ENCODE assay signal across 8 cellular contexts in the genomic region with DNA sequence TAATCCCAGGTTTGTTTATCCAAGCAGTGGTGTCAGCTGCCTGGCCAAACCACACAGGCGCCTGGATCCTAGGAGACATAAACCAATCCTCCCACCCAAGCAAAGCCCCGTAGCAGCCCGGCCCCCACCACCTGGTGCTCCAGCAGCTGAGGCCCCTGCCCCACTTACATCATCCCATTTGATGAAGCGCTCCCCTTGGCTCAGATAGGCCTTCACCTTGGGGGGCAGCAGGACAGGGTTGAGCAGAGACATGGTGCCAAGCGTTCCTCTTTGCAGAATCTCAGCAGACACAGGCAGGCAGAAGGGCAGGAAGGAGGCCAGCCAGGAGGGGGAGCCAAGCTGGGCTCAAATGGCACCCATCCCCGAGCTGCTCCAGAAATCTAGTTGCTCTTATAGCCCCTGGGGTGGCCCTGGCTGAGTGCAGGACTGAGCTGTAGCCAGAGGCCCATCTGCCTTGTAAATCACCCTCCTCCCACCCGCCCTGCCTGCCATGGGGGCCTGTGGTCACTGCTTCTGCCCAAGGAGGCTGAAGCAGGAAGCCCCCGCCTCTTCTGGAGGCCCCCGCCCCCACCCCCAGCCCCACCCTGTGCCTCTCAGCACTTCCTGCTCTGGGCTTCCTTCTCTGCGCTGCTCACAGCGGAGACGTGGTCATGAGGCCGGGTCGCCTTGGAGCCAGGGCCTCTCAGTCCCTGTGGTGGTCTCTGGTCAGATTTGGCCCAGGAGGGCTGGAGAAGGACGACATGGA. TPM values are rescaled to one million over a fixed set of nuclear protein-coding genes. Genes with fewer than 3 reads are reported as not detected.
A peak's percentile ranks its signal among the peaks of the same experiment; 100 is the strongest.
DNase-seq lines count a peak whose midpoint lies in the region; ATAC-seq, FAIRE-seq and TF ChIP-seq lines count a peak whose summit lies in the region.

A gene with protein sequence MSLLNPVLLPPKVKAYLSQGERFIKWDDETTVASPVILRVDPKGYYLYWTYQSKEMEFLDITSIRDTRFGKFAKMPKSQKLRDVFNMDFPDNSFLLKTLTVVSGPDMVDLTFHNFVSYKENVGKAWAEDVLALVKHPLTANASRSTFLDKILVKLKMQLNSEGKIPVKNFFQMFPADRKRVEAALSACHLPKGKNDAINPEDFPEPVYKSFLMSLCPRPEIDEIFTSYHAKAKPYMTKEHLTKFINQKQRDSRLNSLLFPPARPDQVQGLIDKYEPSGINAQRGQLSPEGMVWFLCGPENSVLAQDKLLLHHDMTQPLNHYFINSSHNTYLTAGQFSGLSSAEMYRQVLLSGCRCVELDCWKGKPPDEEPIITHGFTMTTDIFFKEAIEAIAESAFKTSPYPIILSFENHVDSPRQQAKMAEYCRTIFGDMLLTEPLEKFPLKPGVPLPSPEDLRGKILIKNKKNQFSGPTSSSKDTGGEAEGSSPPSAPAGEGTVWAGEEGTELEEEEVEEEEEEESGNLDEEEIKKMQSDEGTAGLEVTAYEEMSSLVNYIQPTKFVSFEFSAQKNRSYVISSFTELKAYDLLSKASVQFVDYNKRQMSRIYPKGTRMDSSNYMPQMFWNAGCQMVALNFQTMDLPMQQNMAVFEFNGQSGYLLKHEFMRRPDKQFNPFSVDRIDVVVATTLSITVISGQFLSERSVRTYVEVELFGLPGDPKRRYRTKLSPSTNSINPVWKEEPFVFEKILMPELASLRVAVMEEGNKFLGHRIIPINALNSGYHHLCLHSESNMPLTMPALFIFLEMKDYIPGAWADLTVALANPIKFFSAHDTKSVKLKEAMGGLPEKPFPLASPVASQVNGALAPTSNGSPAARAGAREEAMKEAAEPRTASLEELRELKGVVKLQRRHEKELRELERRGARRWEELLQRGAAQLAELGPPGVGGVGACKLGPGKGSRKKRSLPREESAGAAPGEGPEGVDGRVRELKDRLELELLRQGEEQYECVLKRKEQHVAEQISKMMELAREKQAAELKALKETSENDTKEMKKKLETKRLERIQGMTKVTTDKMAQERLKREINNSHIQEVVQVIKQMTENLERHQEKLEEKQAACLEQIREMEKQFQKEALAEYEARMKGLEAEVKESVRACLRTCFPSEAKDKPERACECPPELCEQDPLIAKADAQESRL (minus strand): TSS at position 515 of the 745 bp plus-strand sequence. CDS start 263 bp downstream, at position 252.

- in situ Hi-C loops in GM23248 (cut with MboI) = no loop called here

- TF ChIP-seq POLR2A in GM12891 (IDR thresholded peaks at IDR 0.05; ENCODE audit: low read depth, low read length) (0 out of 2 replicates have a peak, but pooled peaks have one; percentile 60), Peyer's patch (IDR thresholded peaks at IDR 0.05) (no peak)

- H3K9me2 ChIP-seq in GM23248 (ENCODE audit: insufficient read depth) = no peaks in the 10 kb centered on the region

- H3K36me3 ChIP-seq in Peyer's patch (no peaks in the 10 kb centered on the region), GM23248 (ENCODE audit: low read depth) (no peaks in the 10 kb centered on the region)

- FAIRE-seq in GM12891 (lab: Jason Lieb, UNC) = peak; percentile 69

- H3F3A ChIP-seq in GM23248 (ENCODE audit: insufficient read depth) = no peaks in the 10 kb centered on the region

- DNase-seq in GM12891 (ENCODE audit: insufficient read length, low spot score) (no peak), Peyer's patch (peak; percentile 65 to 82 (median 74)), right cardiac atrium (peak; percentile 49 to 80 (median 76)), NCI-H1092 treated with DMSO at 0.1 percent for 48 hours (lab: John Stamatoyannopoulos, UW) (no peak), GM23248 (no peak)
- DNase-seq in activated T-helper 1 cell treated with anti-CD3 and anti-CD28 coated beads, Interleukin-2, amount 50 U/mL, for 16 hours (ENCODE audit: low read depth in 1 of 2, low spot score in 1 of 2) = peak; percentile 44 to 49
- peak; percentile 69 for DNase-seq in stimulated activated CD4-positive, alpha-beta T cell treated with anti-CD3 and anti-CD28 coated beads, Interleukin-1b, Interleukin-23, amount 100 ng/mL, for 48 hours

- peak; percentile 63 for ATAC-seq in HG02763 (IDR thresholded peaks at IDR 0.05; ENCODE audit: unreplicated experiment)
- ATAC-seq in right cardiac atrium = peak; percentile 48 to 67

- H3K4me3 ChIP-seq in Peyer's patch (peak within 1 kb of the TSS; percentile 36 to 58 (median 50)), right cardiac atrium (ENCODE audit: low read length) (peak within 1 kb of the TSS; percentile 4), GM23248 (no peak within 1 kb of the TSS)

- H3K27me3 ChIP-seq in Peyer's patch (no peaks in the 10 kb centered on the region), right cardiac atrium (ENCODE audit: control insufficient read depth, insufficient read depth) (no peaks in the 10 kb centered on the region), GM23248 (replicated peaks; ENCODE audit: insufficient read depth) (no peaks in the 10 kb centered on the region; the same call in 1 of the 2 replicates)

- H3K4me2 ChIP-seq in GM23248 (ENCODE audit: unreplicated experiment) = no peak within 1 kb of the TSS

- 51% methylated on average over 15 of the region's 15 CpGs for WGBS in right cardiac atrium
- 73 to 75% methylated on average over 13 to 15 of the region's 15 CpGs for WGBS in GM23248 (ENCODE audit: low coverage in 1 of 2, low lambda C conversion rate in 2 of 2, missing lambda C conversion rate in 2 of 2), 2 experiments

- H2AFZ ChIP-seq in GM23248 = no peak within 1 kb of the TSS

- peak in 4 of 6 experiments; percentile 16 to 42 (median 18) for TF ChIP-seq CTCF in Peyer's patch (IDR thresholded peaks at IDR 0.05)

- H3K9me3 ChIP-seq in Peyer's patch (no peaks in the 10 kb centered on the region), right cardiac atrium (ENCODE audit: control insufficient read depth, low read length) (no peaks in the 10 kb centered on the region), GM23248 (ENCODE audit: low read depth) (no peaks in the 10 kb centered on the region)

- no peaks in the 10 kb centered on the region for H4K20me1 ChIP-seq in GM23248 (ENCODE audit: insufficient read depth)

- peak within 1 kb of the TSS; percentile 83 to 92 (median 86) for H3K27ac ChIP-seq in Peyer's patch
- H3K27ac ChIP-seq in right cardiac atrium (ENCODE audit: low read length) = peak within 1 kb of the TSS; percentile 43
- no peak within 1 kb of the TSS for H3K27ac ChIP-seq in GM23248

- intact Hi-C loops in right cardiac atrium (cut with DNase I) = no loop called here

- H3K4me1 ChIP-seq in Peyer's patch (peaks cover 0 to 12% (median 7%) of the 10 kb centered on the region in 4 donors), right cardiac atrium (ENCODE audit: control insufficient read depth, insufficient read depth, low read length) (no peaks in the 10 kb centered on the region), GM23248 (ENCODE audit: insufficient read depth) (no peaks in the 10 kb centered on the region)

- no peaks in the 10 kb centered on the region for H3K79me2 ChIP-seq in GM23248 (ENCODE audit: insufficient read depth)

- H3K9ac ChIP-seq in GM23248 = no peak within 1 kb of the TSS

TF ChIP-seq in GM12891, 5 proteins besides CTCF, POLR2A, EP300 and RAD21:
- no peak for TF ChIP-seq SPI1 (IDR thresholded peaks at IDR 0.05; ENCODE audit: low read depth, low read length)
- peak; percentile 75 for TF ChIP-seq POLR2AphosphoS5 (IDR thresholded peaks at IDR 0.05; ENCODE audit: low read depth, low read length)
- TF ChIP-seq PAX5 (IDR thresholded peaks at IDR 0.05; ENCODE audit: insufficient read depth, low read length, severe bottlenecking) = no peak
- TF ChIP-seq POU2F2 (IDR thresholded peaks at IDR 0.05; ENCODE audit: low read depth, low read length) = no peak
- peak; percentile 77; the same call in 1 of the 2 replicates for TF ChIP-seq TAF1 (IDR thresholded peaks at IDR 0.05; ENCODE audit: low read depth, low read length)

RNA-seq across cellular contexts. Expression of the gene that starts here (rescaled TPM):
- polyA plus RNA-seq in GM12891 (2012; ENCODE audit: low read depth, missing spikeins) = 22.2 TPM
- total RNA-seq in Peyer's patch (100 to 1,000 TPM in 1 of 4 donors, 10 to 100 TPM in 3; 12.3 to 101 (median 15.7) TPM), right cardiac atrium (10 to 100 TPM; 11.5 to 28.9 (median 21.7) TPM)
- polyA plus RNA-seq in right cardiac atrium (18.5 TPM), GM23248 (2016; fragmentation: Nextera tagmentation; extraction: Ambion mirVana) (1.1 TPM in 2 replicates)
- total RNA-seq in GM23248 (2014; rRNA removed; shearing (Covaris generic)) = 0.54 and 0.76 TPM in 2 replicates

Comparison
In these comparisons a context has a peak if more than half of its experiments do, and no peak if none do; other contexts are left out.
1. DNase-seq: peak in Peyer's patch (3 of 3), activated T-helper 1 cell treated with anti-CD3 and anti-CD28 coated beads, Interleukin-2, amount 50 U/mL, for 16 hours (2 of 2), right cardiac atrium (3 of 3) and stimulated activated CD4-positive, alpha-beta T cell treated with anti-CD3 and anti-CD28 coated beads, Interleukin-1b, Interleukin-23, amount 100 ng/mL, for 48 hours (single experiment); none in GM12891 (single experiment), NCI-H1092 treated with DMSO at 0.1 percent for 48 hours (single experiment) and GM23248 (single experiment).